Comparison of ENCODE assay signal across 24 cellular contexts in genomic region chr9:21754741-21755140, GRCh38. TPM values are rescaled to one million over a fixed set of nuclear protein-coding genes. Genes with fewer than 3 reads are reported as not detected.
DNase-seq lines count a peak whose midpoint lies in the region; ATAC-seq, FAIRE-seq and TF ChIP-seq lines count a peak whose summit lies in the region.
"Had no signal": no experiment of that assay in that cellular context is flagged by ENCODE, and none has a peak within 500 bp of the region (broad histone marks: within the 10 kb centered on the region; RNA-seq: fewer than 3 reads in every experiment).

No MANE protein-coding gene starts in this region.

- H3K4me3 ChIP-seq in mammary epithelial cell (replicated peaks in 1 of 3; ENCODE audit: insufficient read depth in 1 of 3, low read depth in 2 of 3, low read length in 3 of 3): no peak overlapping the region
- no peak overlapping the region for H3K4me3 ChIP-seq in breast epithelium
- H3K4me3 ChIP-seq in PC-3 (ENCODE audit: low read length): no peak overlapping the region
- H3K4me3 ChIP-seq in endothelial cell of umbilical vein (replicated peaks in 1 of 3; ENCODE audit: insufficient read depth in 1 of 3, low read depth in 1 of 3, low read length in 3 of 3): no peak overlapping the region
- H3K4me3 ChIP-seq: BLaER1 treated with 17β-estradiol and CSF1 and Interleukin-3, amounts not matched to agents 10 nM and 100 nM; GM12878; GM23248; PC-9 had no signal

- peak overlapping the region; percentile 8 for H3K4me2 ChIP-seq in mammary epithelial cell (ENCODE audit: insufficient read depth, low read depth, low read length)
- H3K4me2 ChIP-seq in PC-3 (ENCODE audit: low read length): peak overlapping the region; percentile 36; the same call in 1 of the 2 replicates
- no peak overlapping the region for H3K4me2 ChIP-seq in endothelial cell of umbilical vein (ENCODE audit: insufficient read depth, low read length)
- H3K4me2 ChIP-seq: BLaER1 treated with 17β-estradiol and CSF1 and Interleukin-3, amounts not matched to agents 10 nM and 100 nM; PC-9 had no signal

- TF ChIP-seq POLR2A in breast epithelium (IDR thresholded peaks at IDR 0.05): no peak
- TF ChIP-seq POLR2A in endothelial cell of umbilical vein (IDR thresholded peaks at IDR 0.05; ENCODE audit: low read depth, low read length): no peak

- H3F3A ChIP-seq in PC-3 (ENCODE audit: low read length, unreplicated experiment): no peaks in the 10 kb centered on the region

- intact Hi-C loops in mammary epithelial cell (cut with micrococcal nuclease) (no loop called here), breast epithelium (cut with DNase I; ENCODE audit: low total_unique reads) (no loop called here), PC-3 (cut with micrococcal nuclease) (no loop called here), endothelial cell of umbilical vein (cut with micrococcal nuclease) (no loop called here)

- no peaks in the 10 kb centered on the region for H3K9me3 ChIP-seq in mammary epithelial cell (replicated peaks; ENCODE audit: insufficient read depth, low read length)
- H3K9me3 ChIP-seq in breast epithelium: no peaks in the 10 kb centered on the region
- H3K9me3 ChIP-seq in PC-3 (ENCODE audit: low read length): no peaks in the 10 kb centered on the region
- H3K9me3 ChIP-seq in endothelial cell of umbilical vein (replicated peaks; ENCODE audit: control insufficient read depth, insufficient read depth, low read length): no peaks in the 10 kb centered on the region

- H3K9ac ChIP-seq in mammary epithelial cell (ENCODE audit: insufficient read depth, low read length): no peak overlapping the region
- H3K9ac ChIP-seq in PC-3 (ENCODE audit: low read length): no peak overlapping the region
- H3K9ac ChIP-seq in endothelial cell of umbilical vein (replicated peaks; ENCODE audit: extremely low read depth, insufficient read depth, low read length): no peak overlapping the region
- H3K9ac ChIP-seq: BLaER1 treated with 17β-estradiol and CSF1 and Interleukin-3, amounts not matched to agents 10 nM and 100 nM; GM23248 had no signal

- dilution Hi-C loops in mammary epithelial cell (cut with HindIII; ENCODE audit: low sequenced_read_pairs): no loop called here
- dilution Hi-C loops in endothelial cell of umbilical vein (cut with MboI; ENCODE audit: extremely low pct_ligation_motif_present, low sequenced_read_pairs): no loop called here

- H3K4me1 ChIP-seq in mammary epithelial cell (ENCODE audit: insufficient read depth, low read length): peaks cover 41% of the 10 kb centered on the region
- H3K4me1 ChIP-seq in breast epithelium: no peaks in the 10 kb centered on the region
- peaks cover 17% of the 10 kb centered on the region for H3K4me1 ChIP-seq in PC-3 (ENCODE audit: insufficient read depth, low read length)
- no peaks in the 10 kb centered on the region for H3K4me1 ChIP-seq in endothelial cell of umbilical vein (ENCODE audit: control insufficient read depth, extremely low read depth, insufficient read depth, low read length)
- H3K4me1 ChIP-seq: BLaER1 treated with 17β-estradiol and CSF1 and Interleukin-3, amounts not matched to agents 10 nM and 100 nM had no signal

- no TSS peak for BruUV-seq in mammary epithelial cell (replicated peaks; lab: Mats Ljungman, UMichigan)
- no TSS peak for BruUV-seq in PC-3 (replicated peaks; lab: Mats Ljungman, UMichigan)
- no TSS peak for BruUV-seq in endothelial cell of umbilical vein (replicated peaks; lab: Mats Ljungman, UMichigan)

- H2AFZ ChIP-seq in mammary epithelial cell (ENCODE audit: low read depth, low read length) (no peak overlapping the region), PC-3 (ENCODE audit: low read length) (no peak overlapping the region), endothelial cell of umbilical vein (ENCODE audit: low read depth, low read length) (no peak overlapping the region)
- H2AFZ ChIP-seq: GM23248, PC-9 had no signal

- H4K20me1 ChIP-seq in mammary epithelial cell (ENCODE audit: insufficient read depth, low read length): no peaks in the 10 kb centered on the region
- no peaks in the 10 kb centered on the region for H4K20me1 ChIP-seq in PC-3 (ENCODE audit: low read length)
- no peaks in the 10 kb centered on the region for H4K20me1 ChIP-seq in endothelial cell of umbilical vein (replicated peaks; ENCODE audit: control insufficient read depth, extremely low read depth, insufficient read depth, low read length)
- H4K20me1 ChIP-seq: BLaER1 treated with 17β-estradiol and CSF1 and Interleukin-3, amounts not matched to agents 10 nM and 100 nM had no signal

- POLR2A ChIA-PET in PC-3 (lab: Charles Lee; ENCODE audit: unreplicated experiment) (interaction anchor here (0.5 kb wide), 1 partner anchor 166 kb away, joined by 4 read pairs; no protein-coding TSS in a partner anchor), endothelial cell of umbilical vein (lab: Charles Lee) (no interaction called here)

- ATAC-seq in PC-3 (peak; percentile 92), GM19467 (IDR thresholded peaks at IDR 0.05; ENCODE audit: unreplicated experiment) (no peak), HG02973 (IDR thresholded peaks at IDR 0.05; ENCODE audit: unreplicated experiment) (no peak)
- ATAC-seq: GM12878, SK-N-SH treated with all-trans-retinoic acid at 6 μM for 48 hours, T-cell had no signal

- TF ChIP-seq CTCF in mammary epithelial cell (conservative IDR thresholded peaks at IDR 0.05 in 1 of 2, IDR thresholded peaks at IDR 0.05 in 1 of 2; ENCODE audit: extremely low read depth in 1 of 2, insufficient read depth in 1 of 2, low read depth in 1 of 2, low read length in 2 of 2) (no peak), breast epithelium (IDR thresholded peaks at IDR 0.05) (no peak), PC-3 (conservative IDR thresholded peaks at IDR 0.05; ENCODE audit: low read depth, low read length) (no peak), endothelial cell of umbilical vein (IDR thresholded peaks at IDR 0.05; ENCODE audit: extremely low read depth in 1 of 2, insufficient read depth in 1 of 2, low read depth in 1 of 2, low read length in 2 of 2) (no peak)

- in situ Hi-C loops in mammary epithelial cell (cut with MboI; ENCODE audit: low sequenced_read_pairs in 2 of 2): no loop called here

- H3K79me2 ChIP-seq in mammary epithelial cell (ENCODE audit: insufficient read depth, low read length) (no peaks in the 10 kb centered on the region), PC-3 (ENCODE audit: low read length) (no peaks in the 10 kb centered on the region), endothelial cell of umbilical vein (ENCODE audit: control insufficient read depth, insufficient read depth, low read length) (no peaks in the 10 kb centered on the region)

- WGBS in mammary epithelial cell (ENCODE audit: low coverage, missing lambda C conversion rate): 44% methylated on average over 2 of the region's 2 CpGs

- H3K36me3 ChIP-seq in mammary epithelial cell (ENCODE audit: insufficient read depth, low read length): no peaks in the 10 kb centered on the region
- H3K36me3 ChIP-seq in breast epithelium: no peaks in the 10 kb centered on the region
- H3K36me3 ChIP-seq in PC-3 (ENCODE audit: low read depth, low read length): no peaks in the 10 kb centered on the region
- H3K36me3 ChIP-seq in endothelial cell of umbilical vein (ENCODE audit: control insufficient read depth in 2 of 2, extremely low read depth in 1 of 2, insufficient read depth in 2 of 2, low read length in 2 of 2): no peaks in the 10 kb centered on the region
- H3K36me3 ChIP-seq: BLaER1 treated with 17β-estradiol and CSF1 and Interleukin-3, amounts not matched to agents 10 nM and 100 nM had no signal

- peak; percentile 59 for FAIRE-seq in endothelial cell of umbilical vein (lab: Jason Lieb, UNC)
- FAIRE-seq: GM12878 had no signal

- H3K27ac ChIP-seq in mammary epithelial cell (ENCODE audit: insufficient read depth, low read depth, low read length) (no peak overlapping the region), breast epithelium (no peak overlapping the region), PC-3 (ENCODE audit: low read length) (peak overlapping the region; percentile 9; the same call in 1 of the 2 replicates), endothelial cell of umbilical vein (ENCODE audit: insufficient read depth, low read depth, low read length) (no peak overlapping the region)
- H3K27ac ChIP-seq: 22Rv1; BLaER1 treated with 17β-estradiol and CSF1 and Interleukin-3, amounts not matched to agents 10 nM and 100 nM; GM23248; PC-9 had no signal

- no peaks in the 10 kb centered on the region for H3K9me1 ChIP-seq in endothelial cell of umbilical vein (replicated peaks; ENCODE audit: control insufficient read depth, extremely low read depth, insufficient read depth, low read length)

- CTCF ChIA-PET in mammary epithelial cell (lab: Charles Lee; ENCODE audit: low non-redundant PET) (no interaction called here), PC-3 (lab: Charles Lee) (no interaction called here), endothelial cell of umbilical vein (lab: Charles Lee) (interaction anchor here (0.8 to 1.1 kb wide), 6 partner anchors 11 to 359 kb away, joined by 3 to 4 read pairs (median 3); no protein-coding TSS in a partner anchor)

- DNase-seq in mammary epithelial cell (peak; percentile 65), breast epithelium (ENCODE audit: low spot score in 2 of 2) (no peak), PC-3 (peak; percentile 83), endothelial cell of umbilical vein (ENCODE audit: low read depth, low spot score) (no peak), ecto neural progenitor cell (ENCODE audit: low spot score) (no peak), NCI-H2196 treated with DMSO at 0.1 percent for 48 hours (lab: John Stamatoyannopoulos, UW; ENCODE audit: unreplicated experiment) (no peak)
- DNase-seq: ACHN; CD4-positive, alpha-beta memory T cell; DND-41; GM23248; H9; Karpas-422; NCI-H1694; NCI-H2107; NCI-H226; NCI-H524; PC-9; T-cell had no signal

- H3K27me3 ChIP-seq in mammary epithelial cell (ENCODE audit: insufficient read depth, low read length) (no peaks in the 10 kb centered on the region), breast epithelium (no peaks in the 10 kb centered on the region), PC-3 (ENCODE audit: low read length) (no peaks in the 10 kb centered on the region), endothelial cell of umbilical vein (ENCODE audit: control insufficient read depth in 2 of 2, insufficient read depth in 2 of 2, low read length in 2 of 2) (peaks cover 16 to 54% of the 10 kb centered on the region in 2 experiments)
- H3K27me3 ChIP-seq: BLaER1 treated with 17β-estradiol and CSF1 and Interleukin-3, amounts not matched to agents 10 nM and 100 nM had no signal

- no peaks in the 10 kb centered on the region for H3K9me2 ChIP-seq in PC-3 (replicated peaks; ENCODE audit: low read length)

RNA-seq across cellular contexts. Expression of gene MTAP, which starts 47.7 kb away (rescaled TPM):
- total RNA-seq in mammary epithelial cell (10 to 100 TPM; 51.5 to 96.9 TPM), breast epithelium (10 to 100 TPM; 20.8 to 40.2 (median 29.5) TPM), PC-3 (2014; rRNA removed) (33.7 and 34.7 TPM in 2 replicates), endothelial cell of umbilical vein (51.2 and 55.1 TPM in 2 replicates)
- polyA plus RNA-seq in mammary epithelial cell (59.0 TPM), endothelial cell of umbilical vein (5.7 and 11.3 TPM in 2 replicates)
- polyA minus RNA-seq in mammary epithelial cell (52.6 TPM), endothelial cell of umbilical vein (31.6 and 36.1 TPM in 2 replicates)
- polyA plus RNA-seq in endothelial cell of umbilical vein (2011; cell fraction: cytosol; rRNA removed): 10.5 and 11.8 TPM in 2 replicates
- polyA plus RNA-seq in endothelial cell of umbilical vein (2011; cell fraction: nucleus; rRNA removed): 20.9 and 28.0 TPM in 2 replicates
- 27.6 and 39.9 TPM in 2 replicates for polyA plus RNA-seq in endothelial cell of umbilical vein (2012)
- 38.3 TPM for polyA minus RNA-seq in endothelial cell of umbilical vein (2011; cell fraction: cytosol; rRNA and poly(A)+ RNA removed)
- polyA minus RNA-seq in endothelial cell of umbilical vein (2011; cell fraction: nucleus; rRNA and poly(A)+ RNA removed): 42.1 and 53.3 TPM in 2 replicates

Comparison
In these comparisons a context has a peak if more than half of its experiments do, and no peak if none do; other contexts are left out.
1. DNase-seq: peak in mammary epithelial cell (single experiment) and PC-3 (single experiment); none in breast epithelium (0 of 2), endothelial cell of umbilical vein (single experiment), ecto neural progenitor cell (single experiment) and NCI-H2196 treated with DMSO at 0.1 percent for 48 hours (single experiment).